ENCODE assay signal across 4 cellular contexts in the genomic region with DNA sequence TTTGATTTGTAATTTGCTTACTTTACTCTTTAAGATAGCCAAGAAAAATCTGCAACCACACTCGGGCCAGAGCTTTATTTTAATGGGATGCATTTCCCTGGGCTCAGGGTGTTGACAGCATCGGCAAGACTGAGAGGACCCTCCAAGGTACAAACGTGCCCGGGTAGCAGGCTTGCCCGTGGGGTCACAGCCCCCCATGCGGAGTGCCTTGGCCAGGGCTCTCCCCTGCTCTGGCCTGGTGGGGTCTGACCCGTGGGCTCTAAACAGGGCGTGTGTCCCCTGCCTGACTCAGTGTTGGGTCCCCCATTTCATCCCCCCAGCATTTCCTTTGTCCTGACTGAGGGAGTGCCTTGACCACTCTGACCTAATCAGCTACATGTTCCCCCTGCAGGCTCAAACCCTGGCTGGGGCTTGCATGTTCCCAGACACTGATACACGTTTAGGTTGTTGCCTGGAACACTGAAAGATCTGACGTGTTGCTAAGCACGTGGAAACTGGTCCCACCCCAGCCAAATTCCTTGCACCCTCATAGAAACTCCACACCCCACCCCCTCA. TPM values are rescaled to one million over a fixed set of nuclear protein-coding genes. Genes with fewer than 3 reads are reported as not detected.
"Had no signal": no experiment of that assay in that cellular context is flagged by ENCODE, and none has a peak within 500 bp of the region (broad histone marks: within the 10 kb centered on the region; RNA-seq: fewer than 3 reads in every experiment).

No MANE protein-coding gene starts in this region.

RNA-seq across cellular contexts. Expression of a gene that starts 9.1 kb away (rescaled TPM):
- total RNA-seq: M059J, PC-3, SJSA1 had no signal
- polyA plus RNA-seq: SK-N-SH had no signal
